ENCODE assay signal across 9 cellular contexts in the genomic region with DNA sequence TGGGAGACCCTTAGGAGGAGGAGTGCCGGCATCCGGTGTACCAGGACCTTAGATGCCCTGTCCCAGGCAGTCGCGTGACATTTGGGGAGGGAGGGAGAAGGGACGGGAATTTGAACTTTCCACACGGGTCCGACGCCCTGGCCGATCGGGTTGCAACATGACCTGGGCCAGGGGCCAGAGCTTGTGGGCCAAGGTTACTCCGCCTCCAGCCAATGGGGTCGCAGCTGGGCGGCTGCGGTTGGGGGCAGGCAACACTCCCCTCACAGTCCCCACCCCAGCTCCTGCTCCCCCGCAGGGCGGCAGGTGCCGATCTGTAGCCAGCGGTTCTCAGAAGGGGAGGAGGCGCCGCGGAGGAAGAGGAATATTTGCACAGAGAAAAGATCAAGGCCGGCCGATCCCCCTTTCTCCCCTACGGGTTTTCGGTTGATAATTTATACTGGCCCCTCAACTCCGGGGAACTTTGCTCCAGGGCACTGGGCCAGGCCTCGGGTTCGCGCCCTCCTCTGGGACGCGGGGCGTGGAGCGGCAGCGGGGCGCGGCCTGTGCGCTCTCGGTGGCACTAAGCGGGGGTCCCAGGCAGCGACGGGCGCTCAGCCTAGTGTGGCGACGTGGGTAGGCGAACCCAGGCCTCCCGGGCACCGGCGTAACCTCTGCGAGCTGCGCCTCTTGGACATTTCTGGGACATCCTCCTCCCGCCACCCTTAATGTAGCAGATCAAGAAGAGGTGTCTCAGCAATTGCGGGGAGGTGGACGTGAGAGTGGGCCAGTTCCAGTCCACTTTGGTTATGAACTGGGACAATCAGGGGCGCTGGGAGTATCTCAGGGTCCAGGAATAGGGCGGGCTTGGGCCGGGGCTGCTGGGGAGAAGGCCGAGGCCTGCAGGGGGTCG. TPM values are rescaled to one million over a fixed set of nuclear protein-coding genes. Genes with fewer than 3 reads are reported as not detected.
DNase-seq lines count a peak whose midpoint lies in the region; ATAC-seq, FAIRE-seq and TF ChIP-seq lines count a peak whose summit lies in the region.
"Had no signal": no experiment of that assay in that cellular context is flagged by ENCODE, and none has a peak within 500 bp of the region (broad histone marks: within the 10 kb centered on the region; RNA-seq: fewer than 3 reads in every experiment).

No MANE protein-coding gene starts in this region.

- no peak overlapping the region for H3K9ac ChIP-seq in PC-3 (ENCODE audit: low read length)

- no peaks in the 10 kb centered on the region for H4K20me1 ChIP-seq in PC-3 (ENCODE audit: low read length)

- H3K9me2 ChIP-seq in PC-3 (replicated peaks; ENCODE audit: low read length), result no peaks in the 10 kb centered on the region

- peaks cover 6% of the 10 kb centered on the region for H3K4me1 Mint-ChIP-seq in progenitor cell of endocrine pancreas (ENCODE audit: low read depth)

- no peaks in the 10 kb centered on the region for H3K9me3 ChIP-seq in PC-3 (ENCODE audit: low read length)

- no TSS peak for BruUV-seq in PC-3 (replicated peaks; lab: Mats Ljungman, UMichigan)

- CTCF ChIA-PET in PC-3 (lab: Charles Lee), result no interaction called here

- H3K4me3 Mint-ChIP-seq in progenitor cell of endocrine pancreas (ENCODE audit: low read depth), result peak overlapping the region; percentile 67

- no peak for TF ChIP-seq CTCF in PC-3 (conservative IDR thresholded peaks at IDR 0.05; ENCODE audit: low read depth, low read length)
- TF ChIP-seq CTCF in progenitor cell of endocrine pancreas (IDR thresholded peaks at IDR 0.05; ENCODE audit: unreplicated experiment), result no peak

- no peak overlapping the region for H3K27ac ChIP-seq in PC-3 (ENCODE audit: low read length)

- H3K27me3 ChIP-seq in PC-3 (ENCODE audit: low read length), result peaks cover 13% of the 10 kb centered on the region

- H3K4me2 ChIP-seq in PC-3 (ENCODE audit: low read length), result peak overlapping the region; percentile 97

- H3K9me3 Mint-ChIP-seq in progenitor cell of endocrine pancreas (ENCODE audit: low read depth), result no peaks in the 10 kb centered on the region

- intact Hi-C loops in PC-3 (cut with micrococcal nuclease) (loop anchor here (10.0 kb wide), 1 partner anchor 232 kb away; no protein-coding TSS in a partner anchor), left ventricle myocardium superior (cut with micrococcal nuclease) (no loop called here)

- H3F3A ChIP-seq in PC-3 (ENCODE audit: low read length, unreplicated experiment), result no peaks in the 10 kb centered on the region

- peaks cover 5% of the 10 kb centered on the region; the same call in 1 of the 2 replicates for H3K4me1 ChIP-seq in PC-3 (ENCODE audit: insufficient read depth, low read length)

- peaks cover 27% of the 10 kb centered on the region for H3K27me3 Mint-ChIP-seq in progenitor cell of endocrine pancreas

- ATAC-seq in PC-3 (no peak), left ventricle myocardium superior (peak; percentile 59), HG02610 (IDR thresholded peaks at IDR 0.05; ENCODE audit: unreplicated experiment) (no peak)

- no peaks in the 10 kb centered on the region for H3K79me2 ChIP-seq in PC-3 (ENCODE audit: low read length)

- FAIRE-seq in GM12892 (lab: Jason Lieb, UNC), result no peak

- H2AFZ ChIP-seq in PC-3 (ENCODE audit: low read length), result no peak overlapping the region

- no peaks in the 10 kb centered on the region for H3K36me3 Mint-ChIP-seq in progenitor cell of endocrine pancreas (ENCODE audit: insufficient read depth)

- POLR2A ChIA-PET in PC-3 (lab: Charles Lee; ENCODE audit: unreplicated experiment), result no interaction called here

- no peak overlapping the region for H3K27ac Mint-ChIP-seq in progenitor cell of endocrine pancreas

- peak; percentile 57 for DNase-seq in GM03348 (ENCODE audit: low spot score)
- no peak for DNase-seq in PC-3
- peak; percentile 73 for DNase-seq in left ventricle myocardium superior
- DNase-seq in progenitor cell of endocrine pancreas (ENCODE audit: low spot score, unreplicated experiment), result no peak
- no peak for DNase-seq in NCI-H1048 (lab: John Stamatoyannopoulos, UW)
- no peak for DNase-seq in globus pallidus (ENCODE audit: low spot score)
- DNase-seq in GM12892 (ENCODE audit: insufficient read length), result no peak
- DNase-seq: NCI-H524 treated with DMSO at 0.1 percent for 48 hours had no signal

- no peaks in the 10 kb centered on the region for H3K36me3 ChIP-seq in PC-3 (ENCODE audit: low read depth, low read length)

- H3K4me3 ChIP-seq in PC-3 (ENCODE audit: low read length), result peak overlapping the region; percentile 74

- TF ChIP-seq POLR2A in GM12892 (IDR thresholded peaks at IDR 0.05; ENCODE audit: low read depth, low read length), result no peak

RNA-seq across cellular contexts. Expression of gene MLXIPL, which starts 1.2 kb away (rescaled TPM):
- total RNA-seq in PC-3 (2014; rRNA removed), result 4.7 and 6.9 TPM in 2 replicates
- 9.6 TPM for total RNA-seq in left ventricle myocardium superior
- total RNA-seq in progenitor cell of endocrine pancreas, result 47.3 and 48.6 TPM in 2 replicates
- not detected for polyA plus RNA-seq in GM12892 (2012; ENCODE audit: missing spikeins)

RNA-seq across cellular contexts. Expression of gene VPS37D, which starts 44.5 kb away (rescaled TPM):
- total RNA-seq in PC-3 (2014; rRNA removed), result 6.3 and 7.7 TPM in 2 replicates
- 3.3 TPM for total RNA-seq in left ventricle myocardium superior
- total RNA-seq in progenitor cell of endocrine pancreas, result 15.0 and 15.6 TPM in 2 replicates
- not detected for polyA plus RNA-seq in GM12892 (2012; ENCODE audit: missing spikeins)

RNA-seq across cellular contexts. Expression of gene TBL2, which starts 44.8 kb away (rescaled TPM):
- total RNA-seq in PC-3 (2014; rRNA removed) (62.8 and 73.0 TPM in 2 replicates), left ventricle myocardium superior (7.8 TPM), progenitor cell of endocrine pancreas (42.1 and 44.9 TPM in 2 replicates)
- polyA plus RNA-seq in GM12892 (2012; ENCODE audit: missing spikeins), result 12.6 TPM

Comparison
In these comparisons a context has a peak if more than half of its experiments do, and no peak if none do; other contexts are left out.
1. DNase-seq: peak in GM03348 (single experiment) and left ventricle myocardium superior (single experiment); none in PC-3 (single experiment), progenitor cell of endocrine pancreas (single experiment), NCI-H1048 (single experiment), globus pallidus (single experiment) and GM12892 (single experiment).